In genomic region chr10:123013456-123014419, GRCh38 we compare ENCODE assay signal across 21 cellular contexts. TPM values are rescaled to one million over a fixed set of nuclear protein-coding genes. Genes with fewer than 3 reads are reported as not detected.
DNase-seq lines count a peak whose midpoint lies in the region; ATAC-seq, FAIRE-seq and TF ChIP-seq lines count a peak whose summit lies in the region.
"Had no signal": no experiment of that assay in that cellular context is flagged by ENCODE, and none has a peak within 500 bp of the region (broad histone marks: within the 10 kb centered on the region; RNA-seq: fewer than 3 reads in every experiment).

No MANE protein-coding gene starts in this region.

- in situ Hi-C loops in mammary epithelial cell (cut with MboI; ENCODE audit: low sequenced_read_pairs in 2 of 2) (no loop called here), HepG2 (cut with HindIII; ENCODE audit: extremely low pct_ligation_motif_present, low pct_unique_long_range_greater_than_20kb) (no loop called here)

- intact Hi-C loops in mammary epithelial cell (cut with micrococcal nuclease), result no loop called here
- intact Hi-C loops in breast epithelium (cut with DNase I; ENCODE audit: low total_unique reads), result no loop called here
- intact Hi-C loops in esophagus squamous epithelium (cut with DNase I), result no loop called here
- intact Hi-C loops in HepG2 (cut with micrococcal nuclease; ENCODE audit: unreplicated experiment), result no loop called here

- H3K4me2 ChIP-seq in mammary epithelial cell (ENCODE audit: insufficient read depth, low read depth, low read length) (no peak overlapping the region), HepG2 (ENCODE audit: low read depth, low read length) (no peak overlapping the region)

- H3K36me3 ChIP-seq in mammary epithelial cell (ENCODE audit: insufficient read depth, low read length) (no peaks in the 10 kb centered on the region), breast epithelium (no peaks in the 10 kb centered on the region), esophagus squamous epithelium (peaks cover 0 to 5% (median 0%) of the 10 kb centered on the region in 3 donors), HepG2 (replicated peaks in 1 of 2; ENCODE audit: control insufficient read depth in 1 of 2, insufficient read depth in 2 of 2, low read length in 2 of 2) (peaks cover 3 to 11% of the 10 kb centered on the region in 2 experiments; a peak in 3 of 5 replicates)

- TF ChIP-seq POLR2A in breast epithelium (IDR thresholded peaks at IDR 0.05) (no peak), esophagus squamous epithelium (IDR thresholded peaks at IDR 0.05) (no peak), HepG2 (IDR thresholded peaks at IDR 0.05; ENCODE audit: insufficient read depth in 1 of 2, low read depth in 2 of 2, low read length in 2 of 2) (no peak)

- H2AFZ ChIP-seq in mammary epithelial cell (ENCODE audit: low read depth, low read length) (no peak overlapping the region), HepG2 (ENCODE audit: low read length) (no peak overlapping the region)

- BruUV-seq in mammary epithelial cell (replicated peaks; lab: Mats Ljungman, UMichigan), result no TSS peak
- no TSS peak for BruUV-seq in HepG2 (replicated peaks; lab: Mats Ljungman, UMichigan)

- TF ChIP-seq EP300 in HepG2 (IDR thresholded peaks at IDR 0.05; ENCODE audit: low read depth in 2 of 2, low read length in 2 of 2) (no peak), HepG2 (CRISPR knock-in tag; IDR thresholded peaks at IDR 0.05; ENCODE audit: borderline replicate concordance) (no peak)

- WGBS in mammary epithelial cell (ENCODE audit: low coverage, missing lambda C conversion rate), result 96% methylated on average over 27 of the region's 43 CpGs
- WGBS in esophagus squamous epithelium, 2 donors, result 86 to 94% methylated on average over 7 to 8 of the region's 43 CpGs
- WGBS in HepG2 (ENCODE audit: low lambda C conversion rate), result 87% methylated on average over 11 of the region's 43 CpGs

- DNase-seq in mammary epithelial cell, result peak; percentile 50
- no peak for DNase-seq in breast epithelium (ENCODE audit: low spot score in 2 of 2)
- DNase-seq in esophagus squamous epithelium (lab: John Stamatoyannopoulos, UW), result no peak
- no peak for DNase-seq in HepG2 (ENCODE audit: low spot score)
- DNase-seq in hippocampal formation (lab: John Stamatoyannopoulos, UW), result no peak
- no peak for DNase-seq in NCI-H1048 (lab: John Stamatoyannopoulos, UW)
- DNase-seq in glomerular visceral epithelial cell (ENCODE audit: extremely low spot score), result no peak
- DNase-seq: 8988T, DMS 273 treated with DMSO at 0.1 percent for 48 hours, DND-41, H7, Kasumi-1, MM.1S, NCI-H1092 treated with DMSO at 0.1 percent for 48 hours, NCI-H2081, NCI-H2171 treated with DMSO at 0.1 percent for 48 hours, NCI-H446, NCI-H69 had no signal

- CTCF ChIA-PET in mammary epithelial cell (lab: Charles Lee; ENCODE audit: low non-redundant PET) (no interaction called here), HepG2 (lab: Yijun Ruan, JAX; ENCODE audit: low intra/inter-chr PET ratio, low total read pairs) (no interaction called here)

- no peak for ATAC-seq in HepG2
- ATAC-seq in HG03457 (IDR thresholded peaks at IDR 0.05; ENCODE audit: unreplicated experiment), result no peak
- ATAC-seq: Panc1 had no signal

- H3K4me1 ChIP-seq in mammary epithelial cell (ENCODE audit: insufficient read depth, low read length) (peaks cover 12% of the 10 kb centered on the region), breast epithelium (peaks cover 0 to 10% of the 10 kb centered on the region in 2 donors), esophagus squamous epithelium (peaks cover 0 to 77% (median 9%) of the 10 kb centered on the region in 3 donors), HepG2 (ENCODE audit: insufficient read depth, low read length) (peaks cover 70% of the 10 kb centered on the region)

- TF ChIP-seq RAD21 in HepG2 (CRISPR knock-in tag; IDR thresholded peaks at IDR 0.05), result no peak

- H3K27me3 ChIP-seq in mammary epithelial cell (ENCODE audit: insufficient read depth, low read length) (no peaks in the 10 kb centered on the region), breast epithelium (no peaks in the 10 kb centered on the region), esophagus squamous epithelium (no peaks in the 10 kb centered on the region), HepG2 (ENCODE audit: control insufficient read depth in 1 of 2, insufficient read depth in 2 of 2, low read length in 2 of 2) (no peaks in the 10 kb centered on the region; a peak in 1 of 5 replicates)

- TF ChIP-seq CTCF in mammary epithelial cell (conservative IDR thresholded peaks at IDR 0.05 in 1 of 2, IDR thresholded peaks at IDR 0.05 in 1 of 2; ENCODE audit: extremely low read depth in 1 of 2, insufficient read depth in 1 of 2, low read depth in 1 of 2, low read length in 2 of 2) (no peak), breast epithelium (IDR thresholded peaks at IDR 0.05) (no peak), esophagus squamous epithelium (IDR thresholded peaks at IDR 0.05) (no peak), HepG2 (CRISPR knock-in tag; IDR thresholded peaks at IDR 0.05) (no peak)

- FAIRE-seq in HepG2 (lab: Jason Lieb, UNC), result no peak
- FAIRE-seq: G401.6 had no signal

- H3K4me3 ChIP-seq in mammary epithelial cell (replicated peaks in 1 of 3; ENCODE audit: insufficient read depth in 1 of 3, low read depth in 2 of 3, low read length in 3 of 3) (no peak overlapping the region), breast epithelium (no peak overlapping the region), esophagus squamous epithelium (no peak overlapping the region), HepG2 (replicated peaks in 1 of 3; ENCODE audit: insufficient read depth in 1 of 3, low read depth in 2 of 3, low read length in 3 of 3) (no peak overlapping the region)

- H3K9me3 ChIP-seq in mammary epithelial cell (replicated peaks; ENCODE audit: insufficient read depth, low read length) (no peaks in the 10 kb centered on the region), breast epithelium (no peaks in the 10 kb centered on the region), esophagus squamous epithelium (no peaks in the 10 kb centered on the region), HepG2 (ENCODE audit: low read length) (no peaks in the 10 kb centered on the region)

- H3K79me2 ChIP-seq in mammary epithelial cell (ENCODE audit: insufficient read depth, low read length) (no peaks in the 10 kb centered on the region), HepG2 (ENCODE audit: insufficient read depth, low read length) (peaks cover 93% of the 10 kb centered on the region)

- H4K20me1 ChIP-seq in mammary epithelial cell (ENCODE audit: insufficient read depth, low read length), result no peaks in the 10 kb centered on the region
- peaks cover 4% of the 10 kb centered on the region; the same call in 1 of the 2 replicates for H4K20me1 ChIP-seq in HepG2 (ENCODE audit: insufficient read depth, low read length)

- no peak overlapping the region for H3K27ac ChIP-seq in mammary epithelial cell (ENCODE audit: insufficient read depth, low read depth, low read length)
- H3K27ac ChIP-seq in breast epithelium, result no peak overlapping the region
- peak overlapping the region in 3 of 4 donors; percentile 60 to 71 (median 69) for H3K27ac ChIP-seq in esophagus squamous epithelium
- no peak overlapping the region for H3K27ac ChIP-seq in HepG2 (ENCODE audit: extremely low read length, insufficient read depth, low read length)

- dilution Hi-C loops in mammary epithelial cell (cut with HindIII; ENCODE audit: low sequenced_read_pairs), result no loop called here

- POLR2A ChIA-PET in HepG2 (lab: Yijun Ruan, JAX), result interaction anchor here (6.9 kb wide), 1 partner anchor 6 kb away, joined by 131 read pairs; no protein-coding TSS in a partner anchor

- H3K9ac ChIP-seq in mammary epithelial cell (ENCODE audit: insufficient read depth, low read length) (no peak overlapping the region), HepG2 (ENCODE audit: insufficient read depth, low read depth, low read length) (no peak overlapping the region)

RNA-seq across cellular contexts. Expression of gene ACADSB, which starts 4.9 kb away (rescaled TPM):
- total RNA-seq in mammary epithelial cell (10 to 100 TPM in 1 of 2 donors, 1 to 10 TPM in 1; 4.2 to 12.8 TPM), breast epithelium (10 to 100 TPM; 22.6 to 32.4 (median 31.8) TPM), esophagus squamous epithelium (10 to 100 TPM in 2 of 4 donors, 1 to 10 TPM in 2; 7.5 to 13.5 (median 10.4) TPM), HepG2 (2016; rRNA removed; fragmentation: Illumina TruSeq; extraction: Trizol) (80.0 and 186 TPM in 2 replicates)
- polyA plus RNA-seq in mammary epithelial cell (3.3 TPM), HepG2 (2011; rRNA removed) (76.6 and 87.6 TPM in 2 replicates)
- 0.47 TPM for polyA minus RNA-seq in mammary epithelial cell
- 4.1 and 6.0 TPM in 2 replicates for total RNA-seq in HepG2 (2016; cell fraction: cytosol; rRNA removed; fragmentation: Illumina TruSeq; extraction: Trizol; ENCODE audit: low read depth)
- total RNA-seq in HepG2 (2016; cell fraction: insoluble cytoplasmic fraction; rRNA removed; fragmentation: Illumina TruSeq; extraction: Trizol), result 83.2 and 181 TPM in 2 replicates
- total RNA-seq in HepG2 (2016; cell fraction: membrane; rRNA removed; fragmentation: Illumina TruSeq; extraction: Trizol), result 18.7 and 22.3 TPM in 2 replicates
- total RNA-seq in HepG2 (2016; cell fraction: nucleus; rRNA removed; fragmentation: Illumina TruSeq; extraction: Trizol), result 56.2 and 60.6 TPM in 2 replicates
- polyA plus RNA-seq in HepG2 (2011; cell fraction: cytosol; rRNA removed), result 29.9 and 54.9 TPM in 2 replicates
- 44.5 and 55.6 TPM in 2 replicates for polyA plus RNA-seq in HepG2 (2011; cell fraction: nucleus; rRNA removed)
- polyA plus RNA-seq in HepG2 (2012), result 86.5 and 157 TPM in 2 replicates
- polyA plus RNA-seq in HepG2 (2016; cell fraction: cytosol; fragmentation: Illumina TruSeq; extraction: Trizol; ENCODE audit: low read depth), result 2.0 and 3.4 TPM in 2 replicates
- 165 TPM in 2 replicates for polyA plus RNA-seq in HepG2 (2016; cell fraction: insoluble cytoplasmic fraction; fragmentation: Illumina TruSeq; extraction: Trizol; ENCODE audit: low read depth)
- 8.4 and 9.5 TPM in 2 replicates for polyA plus RNA-seq in HepG2 (2016; cell fraction: membrane; fragmentation: Illumina TruSeq; extraction: Trizol; ENCODE audit: low read depth)
- polyA plus RNA-seq in HepG2 (2016; cell fraction: nucleus; fragmentation: Illumina TruSeq; extraction: Trizol; ENCODE audit: insufficient read depth, low read depth), result 75.5 and 83.4 TPM in 2 replicates
- 1.1 and 23.6 TPM in 2 replicates for polyA minus RNA-seq in HepG2 (2011; rRNA and poly(A)+ RNA removed; ENCODE audit: low replicate concordance)
- polyA minus RNA-seq in HepG2 (2011; cell fraction: cytosol; rRNA and poly(A)+ RNA removed), result 44.7 and 65.6 TPM in 2 replicates
- polyA minus RNA-seq in HepG2 (2011; cell fraction: nucleus; rRNA and poly(A)+ RNA removed), result 83.4 and 110 TPM in 2 replicates

RNA-seq across cellular contexts. Expression of gene IKZF5, which starts 5.1 kb away (rescaled TPM):
- total RNA-seq in mammary epithelial cell, result 1 to 10 TPM; 6.5 to 9.2 TPM
- 5.5 TPM for polyA plus RNA-seq in mammary epithelial cell
- polyA minus RNA-seq in mammary epithelial cell, result 1.9 TPM
- 10 to 100 TPM; 10.5 to 17.7 (median 13.3) TPM for total RNA-seq in breast epithelium
- 10 to 100 TPM in 1 of 4 donors, 1 to 10 TPM in 3; 2.9 to 12.0 (median 5.7) TPM for total RNA-seq in esophagus squamous epithelium
- 3.7 and 4.1 TPM in 2 replicates for total RNA-seq in HepG2 (2016; rRNA removed; fragmentation: Illumina TruSeq; extraction: Trizol)
- total RNA-seq in HepG2 (2016; cell fraction: cytosol; rRNA removed; fragmentation: Illumina TruSeq; extraction: Trizol; ENCODE audit: low read depth), result 0.61 and 0.62 TPM in 2 replicates
- 3.1 and 4.8 TPM in 2 replicates for total RNA-seq in HepG2 (2016; cell fraction: insoluble cytoplasmic fraction; rRNA removed; fragmentation: Illumina TruSeq; extraction: Trizol)
- 2.5 and 3.3 TPM in 2 replicates for total RNA-seq in HepG2 (2016; cell fraction: membrane; rRNA removed; fragmentation: Illumina TruSeq; extraction: Trizol)
- 8.2 and 9.7 TPM in 2 replicates for total RNA-seq in HepG2 (2016; cell fraction: nucleus; rRNA removed; fragmentation: Illumina TruSeq; extraction: Trizol)
- polyA plus RNA-seq in HepG2 (2011; rRNA removed), result 11.3 and 12.0 TPM in 2 replicates
- 4.6 and 5.5 TPM in 2 replicates for polyA plus RNA-seq in HepG2 (2011; cell fraction: cytosol; rRNA removed)
- 12.2 and 13.5 TPM in 2 replicates for polyA plus RNA-seq in HepG2 (2011; cell fraction: nucleus; rRNA removed)
- polyA plus RNA-seq in HepG2 (2012), result 9.4 and 13.5 TPM in 2 replicates
- 1.1 and 1.2 TPM in 2 replicates for polyA plus RNA-seq in HepG2 (2016; cell fraction: cytosol; fragmentation: Illumina TruSeq; extraction: Trizol; ENCODE audit: low read depth)
- polyA plus RNA-seq in HepG2 (2016; cell fraction: insoluble cytoplasmic fraction; fragmentation: Illumina TruSeq; extraction: Trizol; ENCODE audit: low read depth), result 13.5 and 14.5 TPM in 2 replicates
- polyA plus RNA-seq in HepG2 (2016; cell fraction: membrane; fragmentation: Illumina TruSeq; extraction: Trizol; ENCODE audit: low read depth), result 3.2 and 5.6 TPM in 2 replicates
- polyA plus RNA-seq in HepG2 (2016; cell fraction: nucleus; fragmentation: Illumina TruSeq; extraction: Trizol; ENCODE audit: insufficient read depth, low read depth), result 18.6 and 19.5 TPM in 2 replicates
- 6.1 and 9.1 TPM in 2 replicates for polyA minus RNA-seq in HepG2 (2011; rRNA and poly(A)+ RNA removed; ENCODE audit: low replicate concordance)
- 4.9 and 5.3 TPM in 2 replicates for polyA minus RNA-seq in HepG2 (2011; cell fraction: cytosol; rRNA and poly(A)+ RNA removed)
- 21.5 and 26.7 TPM in 2 replicates for polyA minus RNA-seq in HepG2 (2011; cell fraction: nucleus; rRNA and poly(A)+ RNA removed)

RNA-seq across cellular contexts. Expression of gene PSTK, which starts 33.5 kb away (rescaled TPM):
- 1 to 10 TPM; 4.0 to 5.7 TPM for total RNA-seq in mammary epithelial cell
- polyA plus RNA-seq in mammary epithelial cell, result 4.0 TPM
- not detected for polyA minus RNA-seq in mammary epithelial cell
- 1 to 10 TPM; 3.6 to 6.4 (median 3.7) TPM for total RNA-seq in breast epithelium
- 1 to 10 TPM; 2.5 to 3.0 (median 2.6) TPM for total RNA-seq in esophagus squamous epithelium
- 9.3 and 9.8 TPM in 2 replicates for total RNA-seq in HepG2 (2016; rRNA removed; fragmentation: Illumina TruSeq; extraction: Trizol)
- total RNA-seq in HepG2 (2016; cell fraction: cytosol; rRNA removed; fragmentation: Illumina TruSeq; extraction: Trizol; ENCODE audit: low read depth), result 6.0 TPM in 2 replicates
- total RNA-seq in HepG2 (2016; cell fraction: insoluble cytoplasmic fraction; rRNA removed; fragmentation: Illumina TruSeq; extraction: Trizol), result 9.1 and 10.9 TPM in 2 replicates
- total RNA-seq in HepG2 (2016; cell fraction: membrane; rRNA removed; fragmentation: Illumina TruSeq; extraction: Trizol), result 7.5 and 8.6 TPM in 2 replicates
- total RNA-seq in HepG2 (2016; cell fraction: nucleus; rRNA removed; fragmentation: Illumina TruSeq; extraction: Trizol), result 8.3 and 10.9 TPM in 2 replicates
- polyA plus RNA-seq in HepG2 (2011; rRNA removed), result 7.5 and 8.2 TPM in 2 replicates
- 5.3 and 6.7 TPM in 2 replicates for polyA plus RNA-seq in HepG2 (2011; cell fraction: cytosol; rRNA removed)
- 5.6 and 6.5 TPM in 2 replicates for polyA plus RNA-seq in HepG2 (2011; cell fraction: nucleus; rRNA removed)
- 5.6 and 7.4 TPM in 2 replicates for polyA plus RNA-seq in HepG2 (2012)
- polyA plus RNA-seq in HepG2 (2016; cell fraction: cytosol; fragmentation: Illumina TruSeq; extraction: Trizol; ENCODE audit: low read depth), result 5.2 and 6.9 TPM in 2 replicates
- polyA plus RNA-seq in HepG2 (2016; cell fraction: insoluble cytoplasmic fraction; fragmentation: Illumina TruSeq; extraction: Trizol; ENCODE audit: low read depth), result 12.0 and 12.9 TPM in 2 replicates
- 6.0 and 7.2 TPM in 2 replicates for polyA plus RNA-seq in HepG2 (2016; cell fraction: membrane; fragmentation: Illumina TruSeq; extraction: Trizol; ENCODE audit: low read depth)
- 14.7 and 16.0 TPM in 2 replicates for polyA plus RNA-seq in HepG2 (2016; cell fraction: nucleus; fragmentation: Illumina TruSeq; extraction: Trizol; ENCODE audit: insufficient read depth, low read depth)
- polyA minus RNA-seq in HepG2 (2011; rRNA and poly(A)+ RNA removed; ENCODE audit: low replicate concordance), result 2.8 and 4.0 TPM in 2 replicates
- 2.2 and 3.2 TPM in 2 replicates for polyA minus RNA-seq in HepG2 (2011; cell fraction: cytosol; rRNA and poly(A)+ RNA removed)
- polyA minus RNA-seq in HepG2 (2011; cell fraction: nucleus; rRNA and poly(A)+ RNA removed), result 11.8 and 12.4 TPM in 2 replicates

RNA-seq across cellular contexts. Expression of gene C10orf88, which starts 59.7 kb away (rescaled TPM):
- total RNA-seq in mammary epithelial cell, result 10 to 100 TPM in 1 of 2 donors, 1 to 10 TPM in 1; 9.5 to 12.3 TPM
- 2.6 TPM for polyA plus RNA-seq in mammary epithelial cell
- polyA minus RNA-seq in mammary epithelial cell, result 5.2 TPM
- 1 to 10 TPM; 4.5 to 8.0 (median 7.5) TPM for total RNA-seq in breast epithelium
- 1 to 10 TPM; 4.0 to 7.6 (median 4.6) TPM for total RNA-seq in esophagus squamous epithelium
- total RNA-seq in HepG2 (2016; rRNA removed; fragmentation: Illumina TruSeq; extraction: Trizol), result 11.8 and 13.4 TPM in 2 replicates
- total RNA-seq in HepG2 (2016; cell fraction: cytosol; rRNA removed; fragmentation: Illumina TruSeq; extraction: Trizol; ENCODE audit: low read depth), result 2.0 and 2.5 TPM in 2 replicates
- 12.1 and 15.6 TPM in 2 replicates for total RNA-seq in HepG2 (2016; cell fraction: insoluble cytoplasmic fraction; rRNA removed; fragmentation: Illumina TruSeq; extraction: Trizol)
- 3.4 and 5.7 TPM in 2 replicates for total RNA-seq in HepG2 (2016; cell fraction: membrane; rRNA removed; fragmentation: Illumina TruSeq; extraction: Trizol)
- total RNA-seq in HepG2 (2016; cell fraction: nucleus; rRNA removed; fragmentation: Illumina TruSeq; extraction: Trizol), result 11.3 and 14.0 TPM in 2 replicates
- 4.2 and 4.6 TPM in 2 replicates for polyA plus RNA-seq in HepG2 (2011; rRNA removed)
- polyA plus RNA-seq in HepG2 (2011; cell fraction: cytosol; rRNA removed), result 1.3 and 2.2 TPM in 2 replicates
- 2.0 and 3.8 TPM in 2 replicates for polyA plus RNA-seq in HepG2 (2011; cell fraction: nucleus; rRNA removed)
- 7.5 and 9.2 TPM in 2 replicates for polyA plus RNA-seq in HepG2 (2012)
- polyA plus RNA-seq in HepG2 (2016; cell fraction: cytosol; fragmentation: Illumina TruSeq; extraction: Trizol; ENCODE audit: low read depth), result 1.0 and 1.2 TPM in 2 replicates
- 13.4 and 13.5 TPM in 2 replicates for polyA plus RNA-seq in HepG2 (2016; cell fraction: insoluble cytoplasmic fraction; fragmentation: Illumina TruSeq; extraction: Trizol; ENCODE audit: low read depth)
- polyA plus RNA-seq in HepG2 (2016; cell fraction: membrane; fragmentation: Illumina TruSeq; extraction: Trizol; ENCODE audit: low read depth), result 1.5 and 2.2 TPM in 2 replicates
- 20.3 and 21.5 TPM in 2 replicates for polyA plus RNA-seq in HepG2 (2016; cell fraction: nucleus; fragmentation: Illumina TruSeq; extraction: Trizol; ENCODE audit: insufficient read depth, low read depth)
- polyA minus RNA-seq in HepG2 (2011; rRNA and poly(A)+ RNA removed; ENCODE audit: low replicate concordance), result 1.4 and 2.6 TPM in 2 replicates
- polyA minus RNA-seq in HepG2 (2011; cell fraction: cytosol; rRNA and poly(A)+ RNA removed), result 6.1 and 8.5 TPM in 2 replicates
- 12.0 and 14.7 TPM in 2 replicates for polyA minus RNA-seq in HepG2 (2011; cell fraction: nucleus; rRNA and poly(A)+ RNA removed)

Comparison
In these comparisons a context has a peak if more than half of its experiments do, and no peak if none do; other contexts are left out.
1. H3K27ac ChIP-seq: peak in esophagus squamous epithelium (3 of 4); none in mammary epithelial cell (single experiment), breast epithelium (0 of 2) and HepG2 (single experiment).